12 cellular contexts compared by ENCODE assay signal in genomic region chr14:104138891-104139459, GRCh38. TPM values are rescaled to one million over a fixed set of nuclear protein-coding genes. Genes with fewer than 3 reads are reported as not detected.
DNase-seq lines count a peak whose midpoint lies in the region; ATAC-seq, FAIRE-seq and TF ChIP-seq lines count a peak whose summit lies in the region.
"Had no signal": no experiment of that assay in that cellular context is flagged by ENCODE, and none has a peak within 500 bp of the region (broad histone marks: within the 10 kb centered on the region; RNA-seq: fewer than 3 reads in every experiment).

No MANE protein-coding gene starts in this region.

- no peak for ATAC-seq in activated CD8-positive, alpha-beta memory T cell treated with anti-CD3 and anti-CD28 coated beads, Interleukin-2, amount 10 ng/mL, durations not matched to agents 7 days and 5 days

- no peaks in the 10 kb centered on the region for H3K36me3 Mint-ChIP-seq in astrocyte (ENCODE audit: low read depth, unreplicated experiment)
- no peaks in the 10 kb centered on the region for H3K36me3 Mint-ChIP-seq in activated CD8-positive, alpha-beta memory T cell treated with anti-CD3 and anti-CD28 coated beads, Interleukin-2, amount 10 ng/mL, durations not matched to agents 7 days and 5 days
- H3K36me3 Mint-ChIP-seq: activated naive CD8-positive, alpha-beta T cell had no signal

- H3K27me3 ChIP-seq in HAP-1 (ENCODE audit: low read depth) = peaks cover 28% of the 10 kb centered on the region
- peaks cover 25% of the 10 kb centered on the region for H3K27me3 ChIP-seq in astrocyte (ENCODE audit: insufficient read depth, low read length)

- H3K36me3 ChIP-seq in HAP-1 (replicated peaks) (no peaks in the 10 kb centered on the region), astrocyte (ENCODE audit: insufficient read depth, low read length) (no peaks in the 10 kb centered on the region)

- no peaks in the 10 kb centered on the region for H3K4me1 Mint-ChIP-seq in astrocyte (ENCODE audit: low read depth, unreplicated experiment)
- peaks cover 5% of the 10 kb centered on the region for H3K4me1 Mint-ChIP-seq in activated CD8-positive, alpha-beta memory T cell treated with anti-CD3 and anti-CD28 coated beads, Interleukin-2, amount 10 ng/mL, durations not matched to agents 7 days and 5 days

- no peaks in the 10 kb centered on the region for H4K20me1 ChIP-seq in astrocyte (ENCODE audit: insufficient read depth, low read length)

- H3K4me3 Mint-ChIP-seq in astrocyte (ENCODE audit: unreplicated experiment) = no peak overlapping the region
- no peak overlapping the region for H3K4me3 Mint-ChIP-seq in activated CD8-positive, alpha-beta memory T cell treated with anti-CD3 and anti-CD28 coated beads, Interleukin-2, amount 10 ng/mL, durations not matched to agents 7 days and 5 days
- H3K4me3 Mint-ChIP-seq: activated naive CD8-positive, alpha-beta T cell had no signal

- no peak for TF ChIP-seq CTCF in astrocyte (IDR thresholded peaks at IDR 0.05; ENCODE audit: insufficient read depth, low read depth, low read length)
- no peak for TF ChIP-seq CTCF in retinal pigment epithelial cell (conservative IDR thresholded peaks at IDR 0.05; ENCODE audit: low read depth, low read length)

- H3K4me1 ChIP-seq in HAP-1 = peaks cover 9% of the 10 kb centered on the region
- H3K4me1 ChIP-seq in astrocyte (ENCODE audit: insufficient read depth, low read length) = peaks cover 5% of the 10 kb centered on the region

- H3K27ac Mint-ChIP-seq in astrocyte (ENCODE audit: unreplicated experiment) = no peak overlapping the region
- H3K27ac Mint-ChIP-seq in activated CD8-positive, alpha-beta memory T cell treated with anti-CD3 and anti-CD28 coated beads, Interleukin-2, amount 10 ng/mL, durations not matched to agents 7 days and 5 days = no peak overlapping the region
- H3K27ac Mint-ChIP-seq: activated naive CD8-positive, alpha-beta T cell had no signal

- peaks cover 31% of the 10 kb centered on the region for H3K27me3 Mint-ChIP-seq in astrocyte (ENCODE audit: low read depth, unreplicated experiment)
- H3K27me3 Mint-ChIP-seq in activated CD8-positive, alpha-beta memory T cell treated with anti-CD3 and anti-CD28 coated beads, Interleukin-2, amount 10 ng/mL, durations not matched to agents 7 days and 5 days = peaks cover 36% of the 10 kb centered on the region

- no peak for FAIRE-seq in astrocyte (lab: Jason Lieb, UNC)

- peak overlapping the region; percentile 75 for H3K4me2 ChIP-seq in astrocyte (ENCODE audit: low read length)

- H3K9ac ChIP-seq in astrocyte (ENCODE audit: low read length) = no peak overlapping the region

- CTCF ChIA-PET in activated CD8-positive, alpha-beta memory T cell treated with anti-CD3 and anti-CD28 coated beads, Interleukin-2, amount 10 ng/mL, durations not matched to agents 7 days and 5 days (lab: Charles Lee) = interaction anchor here (1.0 kb wide), 1 partner anchor 61 kb away, joined by 4 read pairs; no protein-coding TSS in a partner anchor

- in situ Hi-C loops in HAP-1 (cut with MboI; ENCODE audit: low sequenced_read_pairs) = no loop called here

- no peak overlapping the region for H3K27ac ChIP-seq in astrocyte (ENCODE audit: low read depth, low read length)

- H3K4me3 ChIP-seq in HAP-1 (peak overlapping the region; percentile 55), astrocyte (ENCODE audit: insufficient read depth, low read depth, low read length) (no peak overlapping the region), iPS-18c (ENCODE audit: insufficient read depth, low read depth, low read length) (peak overlapping the region; percentile 62), retinal pigment epithelial cell (ENCODE audit: low read length) (peak overlapping the region; percentile 41)

- H3K9me3 Mint-ChIP-seq in astrocyte (ENCODE audit: unreplicated experiment) = no peaks in the 10 kb centered on the region
- no peaks in the 10 kb centered on the region for H3K9me3 Mint-ChIP-seq in activated CD8-positive, alpha-beta memory T cell treated with anti-CD3 and anti-CD28 coated beads, Interleukin-2, amount 10 ng/mL, durations not matched to agents 7 days and 5 days (ENCODE audit: low read depth)

- H2AFZ ChIP-seq in astrocyte (ENCODE audit: low read depth, low read length) = no peak overlapping the region

- no peak for DNase-seq in HAP-1 (ENCODE audit: low spot score in 2 of 2)
- DNase-seq in astrocyte (ENCODE audit: low read depth) = no peak
- DNase-seq in retinal pigment epithelial cell (ENCODE audit: low read depth) = no peak
- no peak for DNase-seq in activated CD8-positive, alpha-beta memory T cell treated with anti-CD3 and anti-CD28 coated beads, Interleukin-2, amount 10 ng/mL, durations not matched to agents 7 days and 5 days
- DNase-seq in RPMI8226 = no peak
- no peak for DNase-seq in DMS79 (lab: John Stamatoyannopoulos, UW)
- DNase-seq in NCI-H2196 (lab: John Stamatoyannopoulos, UW; ENCODE audit: unreplicated experiment) = no peak
- DNase-seq: EL, NCI-H1417 treated with DMSO at 0.1 percent for 48 hours, T1000 had no signal

- H3K79me2 ChIP-seq in astrocyte (ENCODE audit: insufficient read depth, low read length) = no peaks in the 10 kb centered on the region

- H3K9me3 ChIP-seq in HAP-1 (no peaks in the 10 kb centered on the region), astrocyte (ENCODE audit: insufficient read depth, low read depth, low read length) (no peaks in the 10 kb centered on the region), iPS-18c (ENCODE audit: control insufficient read depth, insufficient read depth, low read length) (peaks cover 5% of the 10 kb centered on the region)

RNA-seq across cellular contexts. Expression of gene KIF26A, which starts 0.6 kb away (rescaled TPM):
- total RNA-seq in astrocyte = 1.4 TPM in 2 replicates
- 1 to 10 TPM in 1 of 2 experiments, under 1 TPM in 1; 0.21 to 1.1 TPM for total RNA-seq in activated CD8-positive, alpha-beta memory T cell treated with anti-CD3 and anti-CD28 coated beads, Interleukin-2, amount 10 ng/mL, durations not matched to agents 7 days and 5 days

RNA-seq across cellular contexts. Expression of gene ASPG, which starts 53.5 kb away (rescaled TPM):
- total RNA-seq in astrocyte = 0.10 TPM in 1 of 2 replicates, not detected in the other
- total RNA-seq in activated CD8-positive, alpha-beta memory T cell treated with anti-CD3 and anti-CD28 coated beads, Interleukin-2, amount 10 ng/mL, durations not matched to agents 7 days and 5 days = not detected
